In the genomic region with DNA sequence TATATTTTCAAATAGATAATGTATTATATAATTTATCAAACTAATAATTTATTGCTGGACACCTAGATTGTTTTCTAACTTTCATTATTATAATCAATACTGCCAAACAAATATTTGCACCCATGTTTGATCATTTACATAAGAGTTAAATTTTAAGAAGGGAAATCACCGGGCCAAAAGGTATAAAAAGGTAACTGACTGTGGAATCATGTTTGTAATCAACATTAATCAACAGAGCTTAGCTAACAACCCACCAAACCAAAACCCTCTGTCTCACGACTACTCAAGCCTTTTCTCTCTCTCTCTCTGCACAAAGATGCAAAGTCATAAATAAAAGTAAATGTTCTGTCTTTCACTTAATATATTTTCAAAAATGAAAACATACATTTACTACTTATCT, we compare ENCODE assay signal across 30 cellular contexts. TPM values are rescaled to one million over a fixed set of nuclear protein-coding genes. Genes with fewer than 3 reads are reported as not detected.
DNase-seq lines count a peak whose midpoint lies in the region; ATAC-seq, FAIRE-seq and TF ChIP-seq lines count a peak whose summit lies in the region.
"Had no signal": no experiment of that assay in that cellular context is flagged by ENCODE, and none has a peak within 500 bp of the region (broad histone marks: within the 10 kb centered on the region; RNA-seq: fewer than 3 reads in every experiment).

No MANE protein-coding gene starts in this region.

- no peak overlapping the region for H3K4me3 Mint-ChIP-seq in activated CD8-positive, alpha-beta T cell treated with anti-CD3 and anti-CD28 coated beads for 36 hours
- H3K4me3 Mint-ChIP-seq in activated CD8-positive, alpha-beta T cell treated with anti-CD3 and anti-CD28 coated beads, Interleukin-2, amount 10 ng/mL, durations not matched to agents 7 days and 5 days: no peak overlapping the region
- no peak overlapping the region for H3K4me3 Mint-ChIP-seq in HFFc6
- H3K4me3 Mint-ChIP-seq: activated naive CD4-positive, alpha-beta T cell treated with anti-CD3 and anti-CD28 coated beads for 36 hours; activated T-cell treated with anti-CD3 and anti-CD28 coated beads, Interleukin-2, amount 50 U/mL, for 4 hours; stimulated activated naive CD8-positive, alpha-beta T cell treated with anti-CD3 and anti-CD28 coated beads, Interleukin-15, amount 100 ng/mL, for 72 hours had no signal

- no peaks in the 10 kb centered on the region for H3K27me3 Mint-ChIP-seq in activated CD8-positive, alpha-beta T cell treated with anti-CD3 and anti-CD28 coated beads for 36 hours
- H3K27me3 Mint-ChIP-seq in activated CD8-positive, alpha-beta T cell treated with anti-CD3 and anti-CD28 coated beads, Interleukin-2, amount 10 ng/mL, durations not matched to agents 7 days and 5 days (ENCODE audit: low read depth): no peaks in the 10 kb centered on the region
- H3K27me3 Mint-ChIP-seq in HFFc6 (ENCODE audit: insufficient read depth): no peaks in the 10 kb centered on the region
- H3K27me3 Mint-ChIP-seq: stimulated activated naive CD8-positive, alpha-beta T cell treated with anti-CD3 and anti-CD28 coated beads, Interleukin-15, amount 100 ng/mL, for 72 hours had no signal

- H3K9me2 ChIP-seq in hepatocyte (replicated peaks; ENCODE audit: insufficient read depth): no peaks in the 10 kb centered on the region

- WGBS in hepatocyte (ENCODE audit: low lambda C conversion rate, missing lambda C conversion rate): 53% methylated on average over 2 of the region's 2 CpGs
- WGBS in pancreas, 2 donors: 6 to 9% methylated on average over 2 of the region's 2 CpGs

- no peak for TF ChIP-seq CTCF in activated CD8-positive, alpha-beta T cell treated with anti-CD3 and anti-CD28 coated beads for 36 hours (IDR thresholded peaks at IDR 0.05)
- no peak for TF ChIP-seq CTCF in HFFc6 (IDR thresholded peaks at IDR 0.05)
- no peak for TF ChIP-seq CTCF in hepatocyte (IDR thresholded peaks at IDR 0.05; ENCODE audit: poor library complexity)
- TF ChIP-seq CTCF in pancreas (IDR thresholded peaks at IDR 0.05): no peak

- H3K4me3 ChIP-seq in hepatocyte: no peak overlapping the region
- no peak overlapping the region for H3K4me3 ChIP-seq in pancreas
- H3K4me3 ChIP-seq: SJCRH30, tibial artery had no signal

- CTCF ChIA-PET in activated CD8-positive, alpha-beta T cell treated with anti-CD3 and anti-CD28 coated beads for 36 hours (lab: Charles Lee): interaction anchor here (0.8 to 1.8 kb wide), 3 partner anchors 14 to 113 kb away, joined by 3 to 5 read pairs (median 3); no protein-coding TSS in a partner anchor
- CTCF ChIA-PET in activated CD8-positive, alpha-beta T cell treated with anti-CD3 and anti-CD28 coated beads, Interleukin-2, amount 10 ng/mL, durations not matched to agents 7 days and 5 days (lab: Charles Lee): interaction anchor here (0.8 kb wide), 1 partner anchor 19 kb away, joined by 3 read pairs; no protein-coding TSS in a partner anchor

- H2AFZ ChIP-seq in hepatocyte: no peak overlapping the region

- H3K36me3 ChIP-seq in hepatocyte (replicated peaks; ENCODE audit: insufficient read depth, low read depth) (no peaks in the 10 kb centered on the region), pancreas (no peaks in the 10 kb centered on the region)
- H3K36me3 ChIP-seq: SJCRH30 had no signal

- peaks cover 10% of the 10 kb centered on the region for H3K4me1 ChIP-seq in hepatocyte (ENCODE audit: insufficient read depth)
- peaks cover 0 to 35% (median 30%) of the 10 kb centered on the region in 3 donors for H3K4me1 ChIP-seq in pancreas
- H3K4me1 ChIP-seq: SJCRH30 had no signal

- H3K27ac ChIP-seq in hepatocyte (peak overlapping the region; percentile 66), pancreas (peak overlapping the region in 2 of 4 donors; percentile 47 to 62)
- H3K27ac ChIP-seq: SJCRH30 had no signal

- H3K9me3 Mint-ChIP-seq in activated CD8-positive, alpha-beta T cell treated with anti-CD3 and anti-CD28 coated beads for 36 hours: no peaks in the 10 kb centered on the region
- no peaks in the 10 kb centered on the region for H3K9me3 Mint-ChIP-seq in activated CD8-positive, alpha-beta T cell treated with anti-CD3 and anti-CD28 coated beads, Interleukin-2, amount 10 ng/mL, durations not matched to agents 7 days and 5 days (ENCODE audit: insufficient read depth)
- no peaks in the 10 kb centered on the region for H3K9me3 Mint-ChIP-seq in HFFc6
- H3K9me3 Mint-ChIP-seq: activated naive CD4-positive, alpha-beta T cell treated with anti-CD3 and anti-CD28 coated beads for 36 hours; activated T-cell treated with anti-CD3 and anti-CD28 coated beads, Interleukin-2, amount 50 U/mL, for 4 hours; stimulated activated naive CD8-positive, alpha-beta T cell treated with anti-CD3 and anti-CD28 coated beads, Interleukin-15, amount 100 ng/mL, for 72 hours had no signal

- no peak for ATAC-seq in activated CD8-positive, alpha-beta T cell treated with anti-CD3 and anti-CD28 coated beads for 36 hours
- ATAC-seq in activated CD8-positive, alpha-beta T cell treated with anti-CD3 and anti-CD28 coated beads, Interleukin-2, amount 10 ng/mL, durations not matched to agents 7 days and 5 days: no peak
- ATAC-seq in pancreas: peak; percentile 35 to 55 (median 42)
- ATAC-seq in GM21529 (IDR thresholded peaks at IDR 0.05; ENCODE audit: unreplicated experiment): no peak
- ATAC-seq in GM18861 (IDR thresholded peaks at IDR 0.05; ENCODE audit: unreplicated experiment): no peak
- ATAC-seq: activated T-cell treated with anti-CD3 and anti-CD28 coated beads, Interleukin-2, amount 50 U/mL, for 4 hours; sciatic nerve; stimulated activated naive CD8-positive, alpha-beta T cell treated with anti-CD3 and anti-CD28 coated beads, Interleukin-15, amount 100 ng/mL, for 72 hours had no signal

- no peak for DNase-seq in activated CD8-positive, alpha-beta T cell treated with anti-CD3 and anti-CD28 coated beads for 36 hours
- DNase-seq in activated CD8-positive, alpha-beta T cell treated with anti-CD3 and anti-CD28 coated beads, Interleukin-2, amount 10 ng/mL, durations not matched to agents 7 days and 5 days: no peak
- DNase-seq in HFFc6 (no peak), hepatocyte (ENCODE audit: low spot score) (no peak), pancreas (no peak), hypothalamus (lab: John Stamatoyannopoulos, UW) (no peak)
- DNase-seq: activated CD4-positive, CD25-positive, alpha-beta regulatory T cell treated with anti-CD3 and anti-CD28 coated beads, Interleukin-2, amount 50 U/mL, for 72 hours; activated CD8-positive, alpha-beta memory T cell treated with anti-CD3 and anti-CD28 coated beads for 24 hours; activated naive CD4-positive, alpha-beta T cell treated with anti-CD3 and anti-CD28 coated beads for 36 hours; activated T-cell treated with anti-CD3 and anti-CD28 coated beads, Interleukin-2, amount 50 U/mL, for 4 hours; AML-193; Caco-2; central memory CD4-positive, alpha-beta T cell; DND-41; KBM-7; left colon; NCI-H1436; NCI-H510A treated with DMSO at 0.1 percent for 48 hours; posterior cingulate gyrus; SJCRH30; stimulated activated naive CD8-positive, alpha-beta T cell treated with anti-CD3 and anti-CD28 coated beads, Interleukin-15, amount 100 ng/mL, for 72 hours; tibial artery had no signal

- H3K9me3 ChIP-seq in hepatocyte (ENCODE audit: low read depth): no peaks in the 10 kb centered on the region
- no peaks in the 10 kb centered on the region for H3K9me3 ChIP-seq in pancreas
- H3K9me3 ChIP-seq: Caco-2, SJCRH30, tibial artery had no signal

- peak overlapping the region; percentile 38 for H3K4me2 ChIP-seq in hepatocyte

- H3K27ac Mint-ChIP-seq in activated CD8-positive, alpha-beta T cell treated with anti-CD3 and anti-CD28 coated beads for 36 hours: peak overlapping the region; percentile 21
- no peak overlapping the region for H3K27ac Mint-ChIP-seq in activated CD8-positive, alpha-beta T cell treated with anti-CD3 and anti-CD28 coated beads, Interleukin-2, amount 10 ng/mL, durations not matched to agents 7 days and 5 days
- H3K27ac Mint-ChIP-seq in HFFc6: peak overlapping the region; percentile 48; the same call in 1 of the 2 replicates
- H3K27ac Mint-ChIP-seq: activated naive CD4-positive, alpha-beta T cell treated with anti-CD3 and anti-CD28 coated beads for 36 hours had no signal

- H3K79me2 ChIP-seq in hepatocyte: no peaks in the 10 kb centered on the region

- H3K36me3 Mint-ChIP-seq in activated CD8-positive, alpha-beta T cell treated with anti-CD3 and anti-CD28 coated beads for 36 hours (ENCODE audit: low read depth): peaks cover 49% of the 10 kb centered on the region
- H3K36me3 Mint-ChIP-seq in activated CD8-positive, alpha-beta T cell treated with anti-CD3 and anti-CD28 coated beads, Interleukin-2, amount 10 ng/mL, durations not matched to agents 7 days and 5 days (ENCODE audit: low read depth): peaks cover 48% of the 10 kb centered on the region
- peaks cover 39% of the 10 kb centered on the region for H3K36me3 Mint-ChIP-seq in HFFc6 (ENCODE audit: low read depth)

- no peaks in the 10 kb centered on the region for H4K20me1 ChIP-seq in hepatocyte (ENCODE audit: insufficient read depth, poor library complexity, severe bottlenecking)

- intact Hi-C loops in activated CD8-positive, alpha-beta T cell treated with anti-CD3 and anti-CD28 coated beads for 36 hours (cut with micrococcal nuclease): no loop called here
- intact Hi-C loops in pancreas (cut with DNase I): no loop called here

- POLR2A ChIA-PET in activated CD8-positive, alpha-beta T cell treated with anti-CD3 and anti-CD28 coated beads for 36 hours (lab: Charles Lee): interaction anchor here (2.5 kb wide), 1 partner anchor 17 kb away, joined by 7 read pairs; no protein-coding TSS in a partner anchor
- POLR2A ChIA-PET in activated CD8-positive, alpha-beta T cell treated with anti-CD3 and anti-CD28 coated beads, Interleukin-2, amount 10 ng/mL, durations not matched to agents 7 days and 5 days (lab: Charles Lee): no interaction called here

- H3K27me3 ChIP-seq in hepatocyte: no peaks in the 10 kb centered on the region
- no peaks in the 10 kb centered on the region for H3K27me3 ChIP-seq in pancreas
- H3K27me3 ChIP-seq: SJCRH30, tibial artery had no signal

- no peak for FAIRE-seq in pancreas (lab: Jason Lieb, UNC)
- FAIRE-seq: astrocyte, H54 had no signal

- H3K4me1 Mint-ChIP-seq in activated CD8-positive, alpha-beta T cell treated with anti-CD3 and anti-CD28 coated beads for 36 hours (ENCODE audit: low read depth): peaks cover 62% of the 10 kb centered on the region
- H3K4me1 Mint-ChIP-seq in activated CD8-positive, alpha-beta T cell treated with anti-CD3 and anti-CD28 coated beads, Interleukin-2, amount 10 ng/mL, durations not matched to agents 7 days and 5 days (ENCODE audit: low read depth): peaks cover 47% of the 10 kb centered on the region
- peaks cover 51% of the 10 kb centered on the region for H3K4me1 Mint-ChIP-seq in HFFc6 (ENCODE audit: low read depth)

RNA-seq across cellular contexts. Expression of a gene that starts 14.8 kb away (rescaled TPM):
- 100 to 1,000 TPM; 139 TPM for total RNA-seq in activated CD8-positive, alpha-beta T cell treated with anti-CD3 and anti-CD28 coated beads for 36 hours
- 100 to 1,000 TPM; 159 to 169 TPM for total RNA-seq in activated CD8-positive, alpha-beta T cell treated with anti-CD3 and anti-CD28 coated beads, Interleukin-2, amount 10 ng/mL, durations not matched to agents 7 days and 5 days
- 100 to 1,000 TPM in 4 of 6 experiments, 10 to 100 TPM in 2; 51.0 to 154 (median 119) TPM for total RNA-seq in HFFc6 (2021; fragmentation: NEBNext Ultra II Directional; extraction: Animal tissue kit (Norgen Biotek cat#: 25700))
- 3.1 and 3.2 TPM in 2 replicates for total RNA-seq in hepatocyte
- polyA plus RNA-seq in hepatocyte: 2.3 and 3.7 TPM in 2 replicates
- 10 to 100 TPM in 1 of 6 donors, 1 to 10 TPM in 5; 3.2 to 10.4 (median 5.5) TPM for total RNA-seq in pancreas
- 1 to 10 TPM; 4.6 to 5.1 TPM for polyA plus RNA-seq in pancreas

RNA-seq across cellular contexts. Expression of a gene that starts 18.0 kb away (rescaled TPM):
- total RNA-seq in activated CD8-positive, alpha-beta T cell treated with anti-CD3 and anti-CD28 coated beads for 36 hours: 10 to 100 TPM; 37.2 to 38.0 TPM
- total RNA-seq in activated CD8-positive, alpha-beta T cell treated with anti-CD3 and anti-CD28 coated beads, Interleukin-2, amount 10 ng/mL, durations not matched to agents 7 days and 5 days: 10 to 100 TPM; 59.9 to 60.1 TPM
- 10 to 100 TPM; 51.9 to 69.1 (median 59.4) TPM for total RNA-seq in HFFc6 (2021; fragmentation: NEBNext Ultra II Directional; extraction: Animal tissue kit (Norgen Biotek cat#: 25700))
- total RNA-seq in hepatocyte: 42.0 and 45.9 TPM in 2 replicates
- polyA plus RNA-seq in hepatocyte: 13.7 and 15.4 TPM in 2 replicates
- 10 to 100 TPM; 14.2 to 23.0 (median 21.0) TPM for total RNA-seq in pancreas
- polyA plus RNA-seq in pancreas: 10 to 100 TPM in 1 of 2 donors, 1 to 10 TPM in 1; 6.3 to 12.6 TPM

RNA-seq across cellular contexts. Expression of a gene that starts 52.9 kb away (rescaled TPM):
- total RNA-seq in activated CD8-positive, alpha-beta T cell treated with anti-CD3 and anti-CD28 coated beads for 36 hours: not detected
- total RNA-seq in activated CD8-positive, alpha-beta T cell treated with anti-CD3 and anti-CD28 coated beads, Interleukin-2, amount 10 ng/mL, durations not matched to agents 7 days and 5 days: under 1 TPM; 0.26 to 0.40 TPM
- total RNA-seq in HFFc6 (2021; fragmentation: NEBNext Ultra II Directional; extraction: Animal tissue kit (Norgen Biotek cat#: 25700)): under 1 TPM in 1 of 6 experiments, not detected in 5; 0.31 TPM
- total RNA-seq in hepatocyte: not detected in 2 replicates
- not detected in 2 replicates for polyA plus RNA-seq in hepatocyte
- not detected for total RNA-seq in pancreas
- polyA plus RNA-seq in pancreas: not detected
- total RNA-seq: A172; activated naive CD4-positive, alpha-beta T cell treated with anti-CD3 and anti-CD28 coated beads for 36 hours; activated T-cell treated with anti-CD3 and anti-CD28 coated beads, Interleukin-2, amount 50 U/mL, for 4 hours; astrocyte; Caco-2; HT1080; left colon; mesenteric fat pad; sciatic nerve; SJCRH30 had no signal

Comparison
In these comparisons a context has a peak if more than half of its experiments do, and no peak if none do; other contexts are left out.
1. ATAC-seq: peak in pancreas (4 of 4); none in activated CD8-positive, alpha-beta T cell treated with anti-CD3 and anti-CD28 coated beads for 36 hours (single experiment), activated CD8-positive, alpha-beta T cell treated with anti-CD3 and anti-CD28 coated beads, Interleukin-2, amount 10 ng/mL, durations not matched to agents 7 days and 5 days (single experiment), GM21529 (single experiment) and GM18861 (single experiment).
2. RNA of a gene that starts 14.8 kb away (total RNA-seq): 159 to 169 TPM in activated CD8-positive, alpha-beta T cell treated with anti-CD3 and anti-CD28 coated beads, Interleukin-2, amount 10 ng/mL, durations not matched to agents 7 days and 5 days, 139 TPM in activated CD8-positive, alpha-beta T cell treated with anti-CD3 and anti-CD28 coated beads for 36 hours and 51.0 to 154 TPM in HFFc6; 3.2 to 10.4 TPM in pancreas and 3.1 to 3.2 TPM in hepatocyte; every median in the first group is over 4 times any median in the second.